1 cellular context compared by ENCODE assay signal in genomic region chr13:99657848-99658265, GRCh38.
TF ChIP-seq lines count a peak whose summit lies in the region.

No MANE protein-coding gene starts in this region.

TF ChIP-seq in endothelial cell of umbilical vein, 7 proteins besides CTCF, POLR2A, EP300 and RAD21 (continued from another document):
- TF ChIP-seq FOS (IDR thresholded peaks at IDR 0.05; ENCODE audit: borderline replicate concordance, insufficient read depth, low read length) (no peak), MYC (IDR thresholded peaks at IDR 0.05; ENCODE audit: low read depth, low read length) (no peak), GATA2 (IDR thresholded peaks at IDR 0.05; ENCODE audit: insufficient read depth, insufficient read length, low read depth, low read length) (no peak), MAX (IDR thresholded peaks at IDR 0.05; ENCODE audit: insufficient read depth, insufficient read length) (no peak)
